ENCODE assay signal across 20 cellular contexts in genomic region chr4:148776944-148777343, GRCh38.
DNase-seq lines count a peak whose midpoint lies in the region; ATAC-seq, FAIRE-seq and TF ChIP-seq lines count a peak whose summit lies in the region.
"Had no signal": no experiment of that assay in that cellular context is flagged by ENCODE, and none has a peak within 500 bp of the region (broad histone marks: within the 10 kb centered on the region; RNA-seq: fewer than 3 reads in every experiment).

No MANE protein-coding gene starts in this region.

- H3K9me3 ChIP-seq in astrocyte (ENCODE audit: insufficient read depth, low read depth, low read length) (no peaks in the 10 kb centered on the region), smooth muscle cell (replicated peaks; ENCODE audit: low read depth) (no peaks in the 10 kb centered on the region), spleen (peaks cover 0 to 12% (median 0%) of the 10 kb centered on the region in 8 donors)
- H3K9me3 ChIP-seq: heart right ventricle, tibial nerve had no signal

- intact Hi-C loops in spleen (cut with DNase I; ENCODE audit: low total_unique reads), result no loop called here

- 48% methylated on average over 3 of the region's 3 CpGs for WGBS in smooth muscle cell (ENCODE audit: low lambda C conversion rate)
- 66 to 91% (median 79%) methylated on average over 3 of the region's 3 CpGs for WGBS in spleen, 5 donors

- no peak for TF ChIP-seq POLR2A in spleen (IDR thresholded peaks at IDR 0.05)

- H3K9ac ChIP-seq in astrocyte (ENCODE audit: low read length) (no peak overlapping the region), smooth muscle cell (ENCODE audit: low read depth) (no peak overlapping the region)

- H3K27me3 ChIP-seq in astrocyte (ENCODE audit: insufficient read depth, low read length) (no peaks in the 10 kb centered on the region), smooth muscle cell (ENCODE audit: low read depth) (no peaks in the 10 kb centered on the region), spleen (replicated peaks in 1 of 7) (no peaks in the 10 kb centered on the region)
- H3K27me3 ChIP-seq: heart right ventricle, tibial nerve had no signal

- H4K20me1 ChIP-seq in astrocyte (ENCODE audit: insufficient read depth, low read length), result no peaks in the 10 kb centered on the region
- no peaks in the 10 kb centered on the region for H4K20me1 ChIP-seq in smooth muscle cell (ENCODE audit: low read depth)

- H3K4me1 Mint-ChIP-seq in astrocyte (ENCODE audit: low read depth, unreplicated experiment), result peaks cover 33% of the 10 kb centered on the region

- peak overlapping the region; percentile 77 for H3K27ac Mint-ChIP-seq in astrocyte (ENCODE audit: unreplicated experiment)
- H3K27ac Mint-ChIP-seq: activated T-helper 2 cell treated with anti-CD3 and anti-CD28 coated beads, Interferon-gamma antibody, Interleukin-2, Interleukin-4, amounts not matched to agents 10 μg/mL and 5 μg/mL and 100 μg/mL, durations not matched to agents 14 hours and 24 hours and 36 hours; T-helper 1 cell treated with Interleukin-12 subunit alpha and Interleukin-12 subunit beta and Interleukin-4 antibody, amounts not matched to agents 30 μg/mL and 1 μg/mL, for 36 hours had no signal

- no peak for ATAC-seq in GM18868 (IDR thresholded peaks at IDR 0.05; ENCODE audit: unreplicated experiment)
- ATAC-seq in HG03342 (IDR thresholded peaks at IDR 0.05; ENCODE audit: unreplicated experiment), result no peak
- ATAC-seq: heart right ventricle had no signal

- H3K4me2 ChIP-seq in astrocyte (ENCODE audit: low read length) (peak overlapping the region; percentile 59), smooth muscle cell (peak overlapping the region; percentile 60)

- peak; percentile 77 for DNase-seq in HS-27A (ENCODE audit: low read depth)
- peak; percentile 84 for DNase-seq in astrocyte (ENCODE audit: low read depth)
- DNase-seq in hepatic stellate cell (ENCODE audit: low spot score), result peak; percentile 15
- no peak for DNase-seq in smooth muscle cell (lab: John Stamatoyannopoulos, UW; ENCODE audit: unreplicated experiment)
- DNase-seq in spleen, result no peak
- DNase-seq: activated CD4-positive, CD25-positive, alpha-beta regulatory T cell; amygdala; DMS79; heart right ventricle; KBM-7; NCI-H1105 treated with DMSO at 0.1 percent for 48 hours; occipital lobe; Right ventricle myocardium superior had no signal

- no peaks in the 10 kb centered on the region for H3F3A ChIP-seq in smooth muscle cell (ENCODE audit: low read depth)

- H3K4me1 ChIP-seq in astrocyte (ENCODE audit: insufficient read depth, low read length) (peaks cover 4% of the 10 kb centered on the region), smooth muscle cell (ENCODE audit: low read depth) (no peaks in the 10 kb centered on the region), spleen (no peaks in the 10 kb centered on the region)
- H3K4me1 ChIP-seq: heart right ventricle, tibial nerve had no signal

- peak; percentile 83 for FAIRE-seq in astrocyte (lab: Jason Lieb, UNC)

- no peak overlapping the region for H3K4me3 Mint-ChIP-seq in astrocyte (ENCODE audit: unreplicated experiment)
- H3K4me3 Mint-ChIP-seq: T-helper 1 cell treated with Interleukin-12 subunit alpha and Interleukin-12 subunit beta and Interleukin-4 antibody, amounts not matched to agents 30 μg/mL and 1 μg/mL, for 36 hours had no signal

- no peaks in the 10 kb centered on the region for H3K36me3 Mint-ChIP-seq in astrocyte (ENCODE audit: low read depth, unreplicated experiment)

- H3K27ac ChIP-seq in astrocyte (ENCODE audit: low read depth, low read length), result peak overlapping the region; percentile 48
- H3K27ac ChIP-seq in smooth muscle cell (ENCODE audit: low read depth), result peak overlapping the region; percentile 5
- H3K27ac ChIP-seq in spleen, result no peak overlapping the region
- H3K27ac ChIP-seq: coronary artery, heart right ventricle, skin epidermis, tibial nerve had no signal

- no peaks in the 10 kb centered on the region for H3K27me3 Mint-ChIP-seq in astrocyte (ENCODE audit: low read depth, unreplicated experiment)

- no peak overlapping the region for H2AFZ ChIP-seq in astrocyte (ENCODE audit: low read depth, low read length)
- H2AFZ ChIP-seq in smooth muscle cell (ENCODE audit: low read depth), result no peak overlapping the region

- H3K36me3 ChIP-seq in astrocyte (ENCODE audit: insufficient read depth, low read length) (no peaks in the 10 kb centered on the region), smooth muscle cell (ENCODE audit: low read depth) (no peaks in the 10 kb centered on the region), spleen (no peaks in the 10 kb centered on the region)
- H3K36me3 ChIP-seq: heart right ventricle, tibial nerve had no signal

- no peaks in the 10 kb centered on the region for H3K79me2 ChIP-seq in astrocyte (ENCODE audit: insufficient read depth, low read length)
- H3K79me2 ChIP-seq in smooth muscle cell (ENCODE audit: low read depth), result no peaks in the 10 kb centered on the region

- no peaks in the 10 kb centered on the region for H3K9me3 Mint-ChIP-seq in astrocyte (ENCODE audit: unreplicated experiment)
- H3K9me3 Mint-ChIP-seq: activated T-helper 2 cell treated with anti-CD3 and anti-CD28 coated beads, Interferon-gamma antibody, Interleukin-2, Interleukin-4, amounts not matched to agents 10 μg/mL and 5 μg/mL and 100 μg/mL, durations not matched to agents 14 hours and 24 hours and 36 hours; T-helper 1 cell treated with Interleukin-12 subunit alpha and Interleukin-12 subunit beta and Interleukin-4 antibody, amounts not matched to agents 30 μg/mL and 1 μg/mL, for 36 hours had no signal

- TF ChIP-seq CTCF in astrocyte (IDR thresholded peaks at IDR 0.05; ENCODE audit: insufficient read depth, low read depth, low read length) (no peak), smooth muscle cell (IDR thresholded peaks at IDR 0.05; ENCODE audit: borderline replicate concordance, insufficient read depth, poor library complexity, severe bottlenecking) (no peak), spleen (IDR thresholded peaks at IDR 0.05 in 8 of 11, conservative IDR thresholded peaks at IDR 0.05 in 3 of 11) (no peak)

- H3K4me3 ChIP-seq in astrocyte (ENCODE audit: insufficient read depth, low read depth, low read length), result no peak overlapping the region
- H3K4me3 ChIP-seq in smooth muscle cell, result no peak overlapping the region
- no peak overlapping the region for H3K4me3 ChIP-seq in spleen
- H3K4me3 ChIP-seq: coronary artery, heart right ventricle, skin epidermis, tibial nerve had no signal

Comparison
In these comparisons a context has a peak if more than half of its experiments do, and no peak if none do; other contexts are left out.
1. DNase-seq: peak in HS-27A (single experiment), astrocyte (single experiment) and hepatic stellate cell (single experiment); none in smooth muscle cell (single experiment) and spleen (single experiment).
2. H3K27ac ChIP-seq: peak in astrocyte (single experiment) and smooth muscle cell (single experiment); none in spleen (0 of 8).